Comparison of ENCODE assay signal across 11 cellular contexts in genomic region chr1:114113801-114114750, GRCh38. TPM values are rescaled to one million over a fixed set of nuclear protein-coding genes. Genes with fewer than 3 reads are reported as not detected.
DNase-seq lines count a peak whose midpoint lies in the region; ATAC-seq and TF ChIP-seq lines count a peak whose summit lies in the region.
"Had no signal": no experiment of that assay in that cellular context is flagged by ENCODE, and none has a peak within 500 bp of the region (broad histone marks: within the 10 kb centered on the region; RNA-seq: fewer than 3 reads in every experiment).

No MANE protein-coding gene starts in this region.

- no peaks in the 10 kb centered on the region for H3K27me3 Mint-ChIP-seq in activated T-helper 1 cell treated with anti-CD3 and anti-CD28 coated beads, Interleukin-12 subunit alpha, Interleukin-12 subunit beta, Interleukin-2, Interleukin-4 antibody, amounts not matched to agents 30 ng/mL and 10 ng/mL and 1 ng/mL, durations not matched to agents 14 hours and 24 hours and 36 hours (ENCODE audit: insufficient read depth)
- H3K27me3 Mint-ChIP-seq: brain had no signal

- no peaks in the 10 kb centered on the region for H3K36me3 ChIP-seq in right atrium auricular region
- no peaks in the 10 kb centered on the region for H3K36me3 ChIP-seq in SJSA1
- H3K36me3 ChIP-seq in gastroesophageal sphincter, result no peaks in the 10 kb centered on the region
- H3K36me3 ChIP-seq in transverse colon, result no peaks in the 10 kb centered on the region
- no peaks in the 10 kb centered on the region for H3K36me3 ChIP-seq in hepatocyte (replicated peaks; ENCODE audit: insufficient read depth, low read depth)

- no peak overlapping the region for H3K4me3 ChIP-seq in right atrium auricular region
- H3K4me3 ChIP-seq in SJSA1, result no peak overlapping the region
- no peak overlapping the region for H3K4me3 ChIP-seq in gastroesophageal sphincter
- H3K4me3 ChIP-seq in transverse colon, result no peak overlapping the region
- no peak overlapping the region for H3K4me3 ChIP-seq in hepatocyte
- H3K4me3 ChIP-seq: skin epidermis had no signal

- H3K9me3 ChIP-seq in right atrium auricular region (no peaks in the 10 kb centered on the region), SJSA1 (replicated peaks) (no peaks in the 10 kb centered on the region), gastroesophageal sphincter (no peaks in the 10 kb centered on the region), transverse colon (no peaks in the 10 kb centered on the region), hepatocyte (ENCODE audit: low read depth) (no peaks in the 10 kb centered on the region)

- no peak overlapping the region for H2AFZ ChIP-seq in hepatocyte

- H3K27me3 ChIP-seq in right atrium auricular region, result no peaks in the 10 kb centered on the region
- H3K27me3 ChIP-seq in SJSA1 (replicated peaks), result 0 out of 2 replicates have a peak, but pooled peaks cover 2% of the 10 kb centered on the region
- no peaks in the 10 kb centered on the region for H3K27me3 ChIP-seq in gastroesophageal sphincter
- no peaks in the 10 kb centered on the region for H3K27me3 ChIP-seq in transverse colon
- no peaks in the 10 kb centered on the region for H3K27me3 ChIP-seq in hepatocyte

- no peaks in the 10 kb centered on the region for H3K4me1 ChIP-seq in right atrium auricular region
- peaks cover 16% of the 10 kb centered on the region for H3K4me1 ChIP-seq in SJSA1 (replicated peaks)
- no peaks in the 10 kb centered on the region for H3K4me1 ChIP-seq in gastroesophageal sphincter
- H3K4me1 ChIP-seq in transverse colon, result no peaks in the 10 kb centered on the region
- H3K4me1 ChIP-seq in hepatocyte (ENCODE audit: insufficient read depth), result no peaks in the 10 kb centered on the region

- ATAC-seq in Right ventricle myocardium inferior, result peak; percentile 63
- peak; percentile 47 for ATAC-seq in gastroesophageal sphincter
- no peak for ATAC-seq in GM18517 (IDR thresholded peaks at IDR 0.05; ENCODE audit: unreplicated experiment)

- H3K4me3 Mint-ChIP-seq in activated T-helper 1 cell treated with anti-CD3 and anti-CD28 coated beads, Interleukin-12 subunit alpha, Interleukin-12 subunit beta, Interleukin-2, Interleukin-4 antibody, amounts not matched to agents 30 ng/mL and 10 ng/mL and 1 ng/mL, durations not matched to agents 14 hours and 24 hours and 36 hours, result no peak overlapping the region
- H3K4me3 Mint-ChIP-seq: brain had no signal

- intact Hi-C loops in Right ventricle myocardium inferior (cut with DNase I), result no loop called here
- intact Hi-C loops in transverse colon (cut with DNase I; ENCODE audit: low total_unique reads), result no loop called here
- intact Hi-C loops in activated T-helper 1 cell treated with anti-CD3 and anti-CD28 coated beads, Interleukin-12 subunit alpha, Interleukin-12 subunit beta, Interleukin-2, Interleukin-4 antibody, amounts not matched to agents 30 ng/mL and 10 ng/mL and 1 ng/mL, durations not matched to agents 14 hours and 24 hours and 36 hours (cut with micrococcal nuclease), result no loop called here

- DNase-seq in Right ventricle myocardium inferior (ENCODE audit: missing footprints) (no peak), right atrium auricular region (ENCODE audit: low spot score) (no peak), SJSA1 (ENCODE audit: low read depth in 1 of 2, low spot score in 2 of 2) (peak in 1 of 2 experiments; percentile 23), transverse colon (peak; percentile 11), hepatocyte (ENCODE audit: low spot score) (no peak)
- no peak for DNase-seq in activated T-helper 1 cell treated with anti-CD3 and anti-CD28 coated beads, Interleukin-12 subunit alpha, Interleukin-12 subunit beta, Interleukin-2, Interleukin-4 antibody, amounts not matched to agents 30 ng/mL and 10 ng/mL and 1 ng/mL, durations not matched to agents 14 hours and 24 hours and 36 hours (ENCODE audit: low spot score)

- H3K36me3 Mint-ChIP-seq in activated T-helper 1 cell treated with anti-CD3 and anti-CD28 coated beads, Interleukin-12 subunit alpha, Interleukin-12 subunit beta, Interleukin-2, Interleukin-4 antibody, amounts not matched to agents 30 ng/mL and 10 ng/mL and 1 ng/mL, durations not matched to agents 14 hours and 24 hours and 36 hours (ENCODE audit: low read depth), result no peaks in the 10 kb centered on the region
- H3K36me3 Mint-ChIP-seq: brain had no signal

- TF ChIP-seq EP300 in gastroesophageal sphincter (IDR thresholded peaks at IDR 0.05) (no peak), transverse colon (IDR thresholded peaks at IDR 0.05; ENCODE audit: low read depth) (no peak)

- TF ChIP-seq POLR2A in gastroesophageal sphincter (IDR thresholded peaks at IDR 0.05) (no peak), transverse colon (IDR thresholded peaks at IDR 0.05) (no peak)

- H3K27ac ChIP-seq in right atrium auricular region, result no peak overlapping the region
- peak overlapping the region; percentile 19; the same call in 1 of the 2 replicates for H3K27ac ChIP-seq in SJSA1
- H3K27ac ChIP-seq in gastroesophageal sphincter, result no peak overlapping the region
- no peak overlapping the region for H3K27ac ChIP-seq in transverse colon
- no peak overlapping the region for H3K27ac ChIP-seq in hepatocyte
- H3K27ac ChIP-seq: C4-2B had no signal

- H3K4me1 Mint-ChIP-seq in activated T-helper 1 cell treated with anti-CD3 and anti-CD28 coated beads, Interleukin-12 subunit alpha, Interleukin-12 subunit beta, Interleukin-2, Interleukin-4 antibody, amounts not matched to agents 30 ng/mL and 10 ng/mL and 1 ng/mL, durations not matched to agents 14 hours and 24 hours and 36 hours (ENCODE audit: low read depth), result peaks cover 12% of the 10 kb centered on the region

- no peak for TF ChIP-seq CTCF in right atrium auricular region (IDR thresholded peaks at IDR 0.05)
- no peak for TF ChIP-seq CTCF in gastroesophageal sphincter (IDR thresholded peaks at IDR 0.05)
- no peak for TF ChIP-seq CTCF in transverse colon (IDR thresholded peaks at IDR 0.05)
- no peak for TF ChIP-seq CTCF in hepatocyte (IDR thresholded peaks at IDR 0.05; ENCODE audit: poor library complexity)

- no peak overlapping the region for H3K4me2 ChIP-seq in hepatocyte

- H4K20me1 ChIP-seq in hepatocyte (ENCODE audit: insufficient read depth, poor library complexity, severe bottlenecking), result no peaks in the 10 kb centered on the region

- whole genome bisulfite sequencing in gastroesophageal sphincter (ENCODE audit: low coverage in 1 of 2), 2 donors, result 63 to 69% methylated on average over 8 to 9 of the region's 13 CpGs
- 68 to 93% methylated on average over 3 to 13 of the region's 13 CpGs for WGBS in transverse colon (ENCODE audit: low coverage in 1 of 2), 2 donors
- 85% methylated on average over 13 of the region's 13 CpGs for WGBS in hepatocyte (ENCODE audit: low lambda C conversion rate, missing lambda C conversion rate)

- H3K79me2 ChIP-seq in hepatocyte, result no peaks in the 10 kb centered on the region

- no peak overlapping the region for H3K27ac Mint-ChIP-seq in activated T-helper 1 cell treated with anti-CD3 and anti-CD28 coated beads, Interleukin-12 subunit alpha, Interleukin-12 subunit beta, Interleukin-2, Interleukin-4 antibody, amounts not matched to agents 30 ng/mL and 10 ng/mL and 1 ng/mL, durations not matched to agents 14 hours and 24 hours and 36 hours
- H3K27ac Mint-ChIP-seq: brain had no signal

- in situ Hi-C loops in transverse colon (cut with MboI; ENCODE audit: low pct_ligation_motif_present in 1 of 4, low pct_unique_long_range_greater_than_20kb in 1 of 4, low sequenced_read_pairs in 3 of 4), result no loop called here

- H3K9me2 ChIP-seq in hepatocyte (replicated peaks; ENCODE audit: insufficient read depth), result no peaks in the 10 kb centered on the region

- H3K9me3 Mint-ChIP-seq in activated T-helper 1 cell treated with anti-CD3 and anti-CD28 coated beads, Interleukin-12 subunit alpha, Interleukin-12 subunit beta, Interleukin-2, Interleukin-4 antibody, amounts not matched to agents 30 ng/mL and 10 ng/mL and 1 ng/mL, durations not matched to agents 14 hours and 24 hours and 36 hours, result no peaks in the 10 kb centered on the region
- H3K9me3 Mint-ChIP-seq: brain had no signal

RNA-seq across cellular contexts. Expression of gene SYT6, which starts 39.6 kb away (rescaled TPM):
- total RNA-seq in Right ventricle myocardium inferior (not detected), right atrium auricular region (not detected), gastroesophageal sphincter (1 to 10 TPM in 1 of 4 donors, not detected in 3; 2.0 TPM), transverse colon (under 1 TPM in 2 of 4 donors, not detected in 2; 0.14 to 0.64 TPM), hepatocyte (1.2 and 2.2 TPM in 2 replicates)
- not detected in 2 replicates for total RNA-seq in SJSA1 (2014; rRNA removed; shearing (Covaris generic))
- not detected in 2 replicates for total RNA-seq in activated T-helper 1 cell treated with anti-CD3 and anti-CD28 coated beads, Interleukin-12 subunit alpha, Interleukin-12 subunit beta, Interleukin-2, Interleukin-4 antibody, amounts not matched to agents 30 ng/mL and 10 ng/mL and 1 ng/mL, durations not matched to agents 14 hours and 24 hours and 36 hours
- 1.3 and 2.6 TPM in 2 replicates for polyA plus RNA-seq in hepatocyte
